In genomic region chr17:42428141-42428944, GRCh38 we compare ENCODE assay signal across 8 cellular contexts. TPM values are rescaled to one million over a fixed set of nuclear protein-coding genes. Genes with fewer than 3 reads are reported as not detected.
DNase-seq lines count a peak whose midpoint lies in the region; ATAC-seq and TF ChIP-seq lines count a peak whose summit lies in the region.

No MANE protein-coding gene starts in this region.

- peak overlapping the region; percentile 64 for H3K27ac ChIP-seq in IMR-90 (ENCODE audit: insufficient read depth, low read length)
- H3K27ac ChIP-seq in temporal lobe (ENCODE audit: low read depth, low read length) = peak overlapping the region; percentile 70

- peak overlapping the region; percentile 76 for H2BK5ac ChIP-seq in IMR-90 (ENCODE audit: low read depth, low read length, poor library complexity, severe bottlenecking)

- WGBS in IMR-90 (ENCODE audit: extremely low coverage in 2 of 2, insufficient read length in 1 of 2), 2 experiments = 17% methylated on average over 1 of the region's 4 CpGs; no CpG with 5 or more reads in 1 of the 2 experiments

- H3K4me3 ChIP-seq in IMR-90 (ENCODE audit: insufficient read depth, low read depth, low read length) = no peak overlapping the region

- intact Hi-C loops in IMR-90 (cut with micrococcal nuclease) = loop anchor here (1.0 to 2.0 kb wide), 3 partner anchors 30 to 99 kb away; partner anchors contain the start of gene ATP6V0A1

- H3K27me3 Mint-ChIP-seq in memory B cell = peaks cover 4% of the 10 kb centered on the region

- in situ Hi-C loops in IMR-90 (cut with MboI; ENCODE audit: low sequenced_read_pairs) = loop anchor here (5.0 kb wide), 1 partner anchor 99 kb away; no protein-coding TSS in a partner anchor

- H4K8ac ChIP-seq in IMR-90 (ENCODE audit: low read depth in 2 of 2, low read length in 2 of 2) = peak overlapping the region; percentile 14 to 55; a peak in 2 of 4 replicates

- dilution Hi-C loops in IMR-90 (cut with HindIII; ENCODE audit: low sequenced_read_pairs, unreplicated experiment) = no loop called here

- no peaks in the 10 kb centered on the region for H3K9me3 ChIP-seq in IMR-90 (ENCODE audit: control insufficient read depth, insufficient read depth, low read length)

- H3K36me3 ChIP-seq in IMR-90 (ENCODE audit: control insufficient read depth, insufficient read depth, low read length) = no peaks in the 10 kb centered on the region

- H2BK15ac ChIP-seq in IMR-90 (ENCODE audit: low read depth, low read length) = peak overlapping the region; percentile 60

- no peak overlapping the region for H3K27ac Mint-ChIP-seq in memory B cell

- peaks cover 3% of the 10 kb centered on the region; the same call in 1 of the 2 replicates for H4K20me1 ChIP-seq in IMR-90 (ENCODE audit: insufficient read depth, low read length)

- H3K9ac ChIP-seq in IMR-90 (ENCODE audit: low read depth, low read length) = peak overlapping the region; percentile 31; the same call in 1 of the 2 replicates

- peaks cover 13% of the 10 kb centered on the region for H3K4me1 ChIP-seq in IMR-90 (ENCODE audit: control insufficient read depth, insufficient read depth, low read length)

- peak overlapping the region; percentile 56; the same call in 1 of the 2 replicates for H3K18ac ChIP-seq in IMR-90 (ENCODE audit: low read depth, low read length)

- H3K4ac ChIP-seq in IMR-90 (ENCODE audit: low read depth, low read length) = peak overlapping the region; percentile 73; the same call in 1 of the 2 replicates

- H3K79me1 ChIP-seq in IMR-90 (ENCODE audit: low read depth in 1 of 2, low read length in 2 of 2) = peaks cover 0 to 26% of the 10 kb centered on the region in 2 experiments; a peak in 2 of 4 replicates

- no peaks in the 10 kb centered on the region for H3K36me3 Mint-ChIP-seq in memory B cell

- peak overlapping the region; percentile 5; the same call in 1 of the 2 replicates for H3K56ac ChIP-seq in IMR-90 (ENCODE audit: extremely low read depth, insufficient read depth, low read length)

- peak overlapping the region; percentile 63 for H4K91ac ChIP-seq in IMR-90 (ENCODE audit: insufficient read depth, low read depth, low read length)

- peak overlapping the region; percentile 47; the same call in 1 of the 2 replicates for H4K5ac ChIP-seq in IMR-90 (ENCODE audit: low read depth, low read length)

- no peak overlapping the region for H3K4me3 Mint-ChIP-seq in memory B cell

- H2BK20ac ChIP-seq in IMR-90 (ENCODE audit: low read depth, low read length) = peak overlapping the region; percentile 44

- ATAC-seq in IMR-90 (ENCODE audit: low read depth) (peak; percentile 92), memory B cell (ENCODE audit: low read depth) (peak; percentile 85), HG03432 (IDR thresholded peaks at IDR 0.05; ENCODE audit: unreplicated experiment) (no peak)

- no peaks in the 10 kb centered on the region for H3K9me1 ChIP-seq in IMR-90 (ENCODE audit: insufficient read depth, low read length)

- no TSS peak for BruUV-seq in IMR-90 (replicated peaks; lab: Mats Ljungman, UMichigan)

- H3K4me1 Mint-ChIP-seq in memory B cell = peaks cover 4% of the 10 kb centered on the region

- no peaks in the 10 kb centered on the region for H3K9me3 Mint-ChIP-seq in memory B cell

- H3K14ac ChIP-seq in IMR-90 (replicated peaks; ENCODE audit: low read depth, low read length) = peak overlapping the region; percentile 77; the same call in 1 of the 2 replicates

- no peak overlapping the region for H2AK9ac ChIP-seq in IMR-90 (replicated peaks; ENCODE audit: low read depth, low read length, poor library complexity)

- CTCF ChIA-PET in IMR-90 (lab: Yijun Ruan, JAX) = interaction anchor here (0.6 to 1.1 kb wide), 3 partner anchors 12 to 36 kb away, joined by 3 to 4 read pairs (median 3); no protein-coding TSS in a partner anchor

- H2AFZ ChIP-seq in IMR-90 (replicated peaks; ENCODE audit: low read length, poor library complexity) = peak overlapping the region; percentile 71

- no peaks in the 10 kb centered on the region for H3K27me3 ChIP-seq in IMR-90 (ENCODE audit: control insufficient read depth, insufficient read depth, low read length)

- TF ChIP-seq CTCF in IMR-90 (conservative IDR thresholded peaks at IDR 0.05; ENCODE audit: low read depth, low read length) = peak; percentile 82

- TF ChIP-seq POLR2A in IMR-90 (IDR thresholded peaks at IDR 0.05; ENCODE audit: low read depth, low read length) = peak; percentile 45; the same call in 1 of the 2 replicates

- H3K23ac ChIP-seq in IMR-90 (ENCODE audit: low read depth, low read length) = peak overlapping the region; percentile 57; the same call in 1 of the 2 replicates

- H3K4me2 ChIP-seq in IMR-90 (ENCODE audit: low read depth, low read length) = peak overlapping the region; percentile 64; the same call in 1 of the 2 replicates

- POLR2A ChIA-PET in IMR-90 (lab: Charles Lee; ENCODE audit: unreplicated experiment) = no interaction called here

- peak; percentile 82 for TF ChIP-seq RAD21 in IMR-90 (IDR thresholded peaks at IDR 0.05; ENCODE audit: low read length)

- H2BK120ac ChIP-seq in IMR-90 (ENCODE audit: low read depth, low read length) = peak overlapping the region; percentile 76

- H2AK5ac ChIP-seq in IMR-90 (ENCODE audit: low read depth, low read length) = peak overlapping the region; percentile 84; the same call in 1 of the 2 replicates

- DNase-seq in NCI-H82 (lab: John Stamatoyannopoulos, UW) (peak; percentile 73), NCI-H82 treated with DMSO at 0.1 percent for 48 hours (lab: John Stamatoyannopoulos, UW; ENCODE audit: unreplicated experiment) (no peak), IMR-90 (peak; percentile 99), SW480 (ENCODE audit: low spot score) (peak; percentile 82), memory B cell (ENCODE audit: low spot score in 2 of 2) (peak in 1 of 2 donors; percentile 56)
- DNase-seq in effector CD4-positive, alpha-beta T cell = peak; percentile 26

TF ChIP-seq in IMR-90, 13 proteins besides CTCF, POLR2A, EP300 and RAD21:
- TF ChIP-seq FOS (IDR thresholded peaks at IDR 0.05; ENCODE audit: low read depth, low read length) (peak; percentile 91), MXI1 (IDR thresholded peaks at IDR 0.05; ENCODE audit: borderline replicate concordance, low read depth, low read length) (no peak), MAFK (IDR thresholded peaks at IDR 0.05; ENCODE audit: low read depth, low read length) (peak; percentile 61; the same call in 1 of the 2 replicates), RFX5 (IDR thresholded peaks at IDR 0.05; ENCODE audit: low read depth, low read length) (no peak), SMC3 (IDR thresholded peaks at IDR 0.05; ENCODE audit: low read depth, low read length) (peak; percentile 84), RCOR1 (IDR thresholded peaks at IDR 0.05; ENCODE audit: insufficient replicate concordance, low read length) (peak; percentile 96), CHD1 (IDR thresholded peaks at IDR 0.05; ENCODE audit: low read depth, low read length) (peak; percentile 44; the same call in 1 of the 2 replicates), BHLHE40 (IDR thresholded peaks at IDR 0.05; ENCODE audit: low read depth, low read length) (peak; percentile 40), CEBPB (IDR thresholded peaks at IDR 0.05; ENCODE audit: low read depth, low read length) (0 out of 2 replicates have a peak, but pooled peaks have one; percentile 2)

RNA-seq across cellular contexts. Expression of gene CAVIN1, which starts 5.3 kb away (rescaled TPM):
- total RNA-seq in IMR-90 (2012; rRNA removed) = 556 and 644 TPM in 2 replicates
- polyA plus RNA-seq in IMR-90 (2012; rRNA removed) = 491 and 533 TPM in 2 replicates
- 401 and 422 TPM in 2 replicates for polyA plus RNA-seq in IMR-90 (2012; cell fraction: cytosol; rRNA removed)
- polyA plus RNA-seq in IMR-90 (2012; cell fraction: nucleus; rRNA removed; ENCODE audit: low replicate concordance) = 174 and 195 TPM in 2 replicates
- 6.4 TPM for total RNA-seq in temporal lobe

RNA-seq across cellular contexts. Expression of gene ATP6V0A1, which starts 30.3 kb away (rescaled TPM):
- total RNA-seq in IMR-90 (2012; rRNA removed) (18.8 and 23.6 TPM in 2 replicates), temporal lobe (164 TPM)
- 34.0 and 36.2 TPM in 2 replicates for polyA plus RNA-seq in IMR-90 (2012; rRNA removed)
- polyA plus RNA-seq in IMR-90 (2012; cell fraction: cytosol; rRNA removed) = 24.2 and 40.8 TPM in 2 replicates
- 174 and 188 TPM in 2 replicates for polyA plus RNA-seq in IMR-90 (2012; cell fraction: nucleus; rRNA removed; ENCODE audit: low replicate concordance)

RNA-seq across cellular contexts. Expression of gene STAT3, which starts 40.1 kb away (rescaled TPM):
- total RNA-seq in IMR-90 (2012; rRNA removed) (61.9 and 66.3 TPM in 2 replicates), temporal lobe (26.3 TPM)
- 47.2 and 48.0 TPM in 2 replicates for polyA plus RNA-seq in IMR-90 (2012; rRNA removed)
- 28.3 and 33.2 TPM in 2 replicates for polyA plus RNA-seq in IMR-90 (2012; cell fraction: cytosol; rRNA removed)
- polyA plus RNA-seq in IMR-90 (2012; cell fraction: nucleus; rRNA removed; ENCODE audit: low replicate concordance) = 56.6 and 109 TPM in 2 replicates

Comparison
In these comparisons a context has a peak if more than half of its experiments do, and no peak if none do; other contexts are left out.
1. RNA of gene CAVIN1, which starts 5.3 kb away (total RNA-seq): 556 to 644 TPM in IMR-90; 6.4 TPM in temporal lobe (single experiment); every median in the first group is over 10 times any median in the second.